Comparison of ENCODE assay signal across 19 cellular contexts in the genomic region with DNA sequence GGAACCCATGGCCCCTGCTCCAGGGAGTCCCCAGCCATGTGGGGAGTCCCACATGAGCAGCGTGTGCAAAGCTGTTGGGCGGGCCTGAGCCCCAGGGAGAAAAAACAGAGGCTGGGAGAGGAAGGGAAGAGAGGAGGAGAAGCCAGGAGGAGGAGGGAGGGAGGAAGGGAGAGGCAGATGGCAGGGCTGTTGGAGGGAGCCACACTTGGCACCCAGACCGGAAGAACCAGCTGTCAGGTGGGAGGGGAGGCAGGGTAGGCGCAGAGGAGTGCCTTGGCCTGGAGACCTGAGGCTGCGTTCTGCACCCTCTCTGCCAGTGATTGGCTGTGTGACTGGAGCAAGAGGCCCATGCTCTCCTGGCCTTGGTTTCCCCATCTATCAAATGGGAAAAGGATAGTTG. TPM values are rescaled to one million over a fixed set of nuclear protein-coding genes. Genes with fewer than 3 reads are reported as not detected.
DNase-seq lines count a peak whose midpoint lies in the region; ATAC-seq, FAIRE-seq and TF ChIP-seq lines count a peak whose summit lies in the region.
"Had no signal": no experiment of that assay in that cellular context is flagged by ENCODE, and none has a peak within 500 bp of the region (broad histone marks: within the 10 kb centered on the region; RNA-seq: fewer than 3 reads in every experiment).

No MANE protein-coding gene starts in this region.

- H3K4me2 ChIP-seq in mammary epithelial cell (ENCODE audit: insufficient read depth, low read depth, low read length) (no peak overlapping the region), keratinocyte (ENCODE audit: control insufficient read depth, extremely low read depth, insufficient read depth, low read depth, low read length) (no peak overlapping the region), GM23248 (ENCODE audit: unreplicated experiment) (no peak overlapping the region)

- H3K27me3 Mint-ChIP-seq in type B pancreatic cell, result no peaks in the 10 kb centered on the region
- no peaks in the 10 kb centered on the region for H3K27me3 Mint-ChIP-seq in natural killer cell (ENCODE audit: low read depth in 2 of 2)
- H3K27me3 Mint-ChIP-seq: activated naive CD8-positive, alpha-beta T cell treated with anti-CD3 and anti-CD28 coated beads, Interleukin-2, amount 50 U/mL, for 24 hours had no signal

- no peak for ATAC-seq in natural killer cell
- ATAC-seq: activated naive CD8-positive, alpha-beta T cell treated with anti-CD3 and anti-CD28 coated beads, Interleukin-2, amount 50 U/mL, for 24 hours; heart left ventricle; WTC11 had no signal

- H3K4me1 ChIP-seq in breast epithelium, result peaks cover 0 to 6% of the 10 kb centered on the region in 2 donors
- H3K4me1 ChIP-seq in mammary epithelial cell (ENCODE audit: insufficient read depth, low read length), result peaks cover 11% of the 10 kb centered on the region
- peaks cover 25% of the 10 kb centered on the region for H3K4me1 ChIP-seq in keratinocyte (ENCODE audit: control insufficient read depth, extremely low read depth, insufficient read depth, low read length)
- H3K4me1 ChIP-seq in GM23248 (ENCODE audit: insufficient read depth), result no peaks in the 10 kb centered on the region; the same call in 1 of the 2 replicates

- no peaks in the 10 kb centered on the region for H3K9me3 Mint-ChIP-seq in type B pancreatic cell
- H3K9me3 Mint-ChIP-seq in natural killer cell, result no peaks in the 10 kb centered on the region
- H3K9me3 Mint-ChIP-seq: activated naive CD8-positive, alpha-beta T cell treated with anti-CD3 and anti-CD28 coated beads, Interleukin-2, amount 50 U/mL, for 24 hours; CD4-positive, CD25-positive, alpha-beta regulatory T cell; WTC11 had no signal

- H3K36me3 Mint-ChIP-seq in type B pancreatic cell, result peaks cover 13% of the 10 kb centered on the region
- H3K36me3 Mint-ChIP-seq in natural killer cell, result no peaks in the 10 kb centered on the region
- H3K36me3 Mint-ChIP-seq: CD4-positive, CD25-positive, alpha-beta regulatory T cell had no signal

- H3K9ac ChIP-seq in mammary epithelial cell (ENCODE audit: insufficient read depth, low read length), result no peak overlapping the region
- H3K9ac ChIP-seq in keratinocyte (ENCODE audit: control insufficient read depth, extremely low read depth, insufficient read depth, low read length), result no peak overlapping the region
- no peak overlapping the region for H3K9ac ChIP-seq in GM23248

- TF ChIP-seq CTCF in breast epithelium (IDR thresholded peaks at IDR 0.05) (no peak), mammary epithelial cell (conservative IDR thresholded peaks at IDR 0.05 in 1 of 2, IDR thresholded peaks at IDR 0.05 in 1 of 2; ENCODE audit: extremely low read depth in 1 of 2, insufficient read depth in 1 of 2, low read depth in 1 of 2, low read length in 2 of 2) (no peak), keratinocyte (optimal IDR thresholded peaks at IDR 0.05 in 1 of 3, IDR thresholded peaks at IDR 0.05 in 1 of 3, conservative IDR thresholded peaks at IDR 0.05 in 1 of 3; ENCODE audit: extremely low read depth in 1 of 3, insufficient read depth in 2 of 3, low read length in 3 of 3) (no peak), type B pancreatic cell (conservative IDR thresholded peaks at IDR 0.05) (no peak), natural killer cell (IDR thresholded peaks at IDR 0.05) (no peak)

- no peaks in the 10 kb centered on the region for H3K9me3 ChIP-seq in breast epithelium
- H3K9me3 ChIP-seq in mammary epithelial cell (replicated peaks; ENCODE audit: insufficient read depth, low read length), result no peaks in the 10 kb centered on the region
- H3K9me3 ChIP-seq in keratinocyte (ENCODE audit: control insufficient read depth, low read depth, low read length), result no peaks in the 10 kb centered on the region
- no peaks in the 10 kb centered on the region for H3K9me3 ChIP-seq in GM23248 (ENCODE audit: low read depth)
- H3K9me3 ChIP-seq: heart left ventricle, sigmoid colon had no signal

- H3K9me1 ChIP-seq in keratinocyte (ENCODE audit: control insufficient read depth, extremely low read depth, insufficient read depth, low read length), result no peaks in the 10 kb centered on the region

- TF ChIP-seq POLR2A in breast epithelium (IDR thresholded peaks at IDR 0.05), result no peak

- H3K27me3 ChIP-seq in breast epithelium (no peaks in the 10 kb centered on the region), mammary epithelial cell (ENCODE audit: insufficient read depth, low read length) (no peaks in the 10 kb centered on the region), keratinocyte (ENCODE audit: control insufficient read depth, extremely low read depth, insufficient read depth, low read length) (no peaks in the 10 kb centered on the region), GM23248 (replicated peaks; ENCODE audit: insufficient read depth) (no peaks in the 10 kb centered on the region)
- H3K27me3 ChIP-seq: heart left ventricle, sigmoid colon had no signal

- CTCF ChIA-PET in mammary epithelial cell (lab: Charles Lee; ENCODE audit: low non-redundant PET), result no interaction called here

- H3K4me3 Mint-ChIP-seq in type B pancreatic cell, result peak overlapping the region; percentile 41
- no peak overlapping the region for H3K4me3 Mint-ChIP-seq in natural killer cell
- H3K4me3 Mint-ChIP-seq: activated naive CD8-positive, alpha-beta T cell treated with anti-CD3 and anti-CD28 coated beads, Interleukin-2, amount 50 U/mL, for 24 hours; CD4-positive, CD25-positive, alpha-beta regulatory T cell; WTC11 had no signal

- H3K79me2 ChIP-seq in mammary epithelial cell (ENCODE audit: insufficient read depth, low read length) (no peaks in the 10 kb centered on the region), keratinocyte (ENCODE audit: control insufficient read depth, insufficient read depth, low read length) (no peaks in the 10 kb centered on the region), GM23248 (ENCODE audit: insufficient read depth) (no peaks in the 10 kb centered on the region)

- H3K4me3 ChIP-seq in breast epithelium, result no peak overlapping the region
- H3K4me3 ChIP-seq in mammary epithelial cell (replicated peaks in 1 of 3; ENCODE audit: insufficient read depth in 1 of 3, low read depth in 2 of 3, low read length in 3 of 3), result no peak overlapping the region
- no peak overlapping the region for H3K4me3 ChIP-seq in keratinocyte (ENCODE audit: control insufficient read depth in 2 of 3, extremely low read depth in 1 of 3, insufficient read depth in 2 of 3, low read depth in 1 of 3, low read length in 3 of 3)
- no peak overlapping the region for H3K4me3 ChIP-seq in GM23248
- H3K4me3 ChIP-seq: heart left ventricle, sigmoid colon had no signal

- no peaks in the 10 kb centered on the region for H3K9me2 ChIP-seq in GM23248 (ENCODE audit: insufficient read depth)

- H2AFZ ChIP-seq in mammary epithelial cell (ENCODE audit: low read depth, low read length), result no peak overlapping the region
- H2AFZ ChIP-seq in keratinocyte (ENCODE audit: control insufficient read depth, low read length), result peak overlapping the region; percentile 47
- no peak overlapping the region for H2AFZ ChIP-seq in GM23248

- DNase-seq in breast epithelium (ENCODE audit: low spot score in 2 of 2) (peak; percentile 61 to 75), mammary epithelial cell (no peak), NCI-H82 treated with DMSO at 0.1 percent for 48 hours (lab: John Stamatoyannopoulos, UW; ENCODE audit: unreplicated experiment) (peak; percentile 86), keratinocyte (ENCODE audit: low read depth, low spot score) (no peak), type B pancreatic cell (ENCODE audit: extremely low spot score, unreplicated experiment) (no peak), DMS79 treated with DMSO at 0.1 percent for 48 hours (lab: John Stamatoyannopoulos, UW) (no peak), GM23248 (no peak), natural killer cell (no peak)
- DNase-seq: activated CD8-positive, alpha-beta memory T cell treated with anti-CD3 and anti-CD28 coated beads for 24 hours; activated naive CD8-positive, alpha-beta T cell treated with anti-CD3 and anti-CD28 coated beads, Interleukin-2, amount 50 U/mL, for 24 hours; CD4-positive, CD25-positive, alpha-beta regulatory T cell; effector CD4-positive, alpha-beta T cell; NCI-H2081 treated with DMSO at 0.1 percent for 48 hours; SIG-M5; sigmoid colon had no signal

- H3K36me3 ChIP-seq in breast epithelium (no peaks in the 10 kb centered on the region), mammary epithelial cell (ENCODE audit: insufficient read depth, low read length) (no peaks in the 10 kb centered on the region), keratinocyte (ENCODE audit: control insufficient read depth in 2 of 2, extremely low read depth in 1 of 2, insufficient read depth in 2 of 2, low read length in 2 of 2) (no peaks in the 10 kb centered on the region), GM23248 (ENCODE audit: low read depth) (no peaks in the 10 kb centered on the region)

- in situ Hi-C loops in mammary epithelial cell (cut with MboI; ENCODE audit: low sequenced_read_pairs in 2 of 2), result no loop called here
- in situ Hi-C loops in GM23248 (cut with MboI), result no loop called here

- 70% methylated on average over 5 of the region's 5 CpGs for WGBS in mammary epithelial cell (ENCODE audit: low coverage, missing lambda C conversion rate)
- 73 to 79% methylated on average over 5 of the region's 5 CpGs for WGBS in GM23248 (ENCODE audit: low coverage in 1 of 2, low lambda C conversion rate in 2 of 2, missing lambda C conversion rate in 2 of 2), 2 experiments

- H4K20me1 ChIP-seq in mammary epithelial cell (ENCODE audit: insufficient read depth, low read length) (no peaks in the 10 kb centered on the region), keratinocyte (ENCODE audit: control insufficient read depth, extremely low read depth, insufficient read depth, low read length) (no peaks in the 10 kb centered on the region), GM23248 (ENCODE audit: insufficient read depth) (no peaks in the 10 kb centered on the region)

- no peak for FAIRE-seq in keratinocyte (lab: Jason Lieb, UNC)
- FAIRE-seq: islet of Langerhans had no signal

- peak overlapping the region; percentile 33 to 43 for H3K27ac ChIP-seq in breast epithelium
- H3K27ac ChIP-seq in mammary epithelial cell (ENCODE audit: insufficient read depth, low read depth, low read length), result no peak overlapping the region
- no peak overlapping the region for H3K27ac ChIP-seq in keratinocyte (ENCODE audit: control insufficient read depth, insufficient read depth, low read length)
- no peak overlapping the region for H3K27ac ChIP-seq in GM23248
- H3K27ac ChIP-seq: heart left ventricle, sigmoid colon had no signal

- intact Hi-C loops in breast epithelium (cut with DNase I; ENCODE audit: low total_unique reads) (no loop called here), mammary epithelial cell (cut with micrococcal nuclease) (no loop called here), natural killer cell (cut with micrococcal nuclease) (no loop called here)

- peaks cover 24% of the 10 kb centered on the region for H3K4me1 Mint-ChIP-seq in type B pancreatic cell (ENCODE audit: unreplicated experiment)
- H3K4me1 Mint-ChIP-seq in natural killer cell, result peaks cover 6 to 26% of the 10 kb centered on the region in 2 donors
- H3K4me1 Mint-ChIP-seq: CD4-positive, CD25-positive, alpha-beta regulatory T cell had no signal

- BruUV-seq in mammary epithelial cell (replicated peaks; lab: Mats Ljungman, UMichigan), result no TSS peak

- dilution Hi-C loops in mammary epithelial cell (cut with HindIII; ENCODE audit: low sequenced_read_pairs) (no loop called here), keratinocyte (cut with MboI; ENCODE audit: extremely low pct_ligation_motif_present, low sequenced_read_pairs) (no loop called here)

- H3K27ac Mint-ChIP-seq in type B pancreatic cell (peak overlapping the region; percentile 56), natural killer cell (no peak overlapping the region)
- H3K27ac Mint-ChIP-seq: activated naive CD8-positive, alpha-beta T cell treated with anti-CD3 and anti-CD28 coated beads, Interleukin-2, amount 50 U/mL, for 24 hours; CD4-positive, CD25-positive, alpha-beta regulatory T cell; WTC11 had no signal

- H3F3A ChIP-seq in GM23248 (ENCODE audit: insufficient read depth), result no peaks in the 10 kb centered on the region

RNA-seq across cellular contexts. Expression of gene SYNGR1, which starts 6.7 kb away (rescaled TPM):
- total RNA-seq in breast epithelium (10 to 100 TPM in 2 of 3 donors, 1 to 10 TPM in 1; 6.9 to 22.3 (median 20.5) TPM), mammary epithelial cell (1 to 10 TPM in 1 of 2 donors, under 1 TPM in 1; 0.89 to 1.5 TPM), type B pancreatic cell (ENCODE audit: low replicate concordance) (41.4 and 47.9 TPM in 2 replicates), natural killer cell (10 to 100 TPM; 30.3 to 35.7 (median 31.3) TPM)
- polyA plus RNA-seq in mammary epithelial cell (0.23 TPM), keratinocyte (0.63 to 1.4 TPM (median 0.76 TPM) in 3 replicates), GM23248 (2016; fragmentation: Nextera tagmentation; extraction: Ambion mirVana) (20.3 and 23.2 TPM in 2 replicates)
- polyA minus RNA-seq in mammary epithelial cell (not detected), keratinocyte (0.54 to 1.9 TPM (median 0.56 TPM) in 3 replicates)
- 0.67 TPM for polyA plus RNA-seq in keratinocyte (2011; ENCODE audit: low read depth)
- polyA plus RNA-seq in keratinocyte (2011; cell fraction: cytosol; rRNA removed), result 1.2 and 2.7 TPM in 2 replicates
- 1.5 and 2.7 TPM in 2 replicates for polyA plus RNA-seq in keratinocyte (2011; cell fraction: nucleus; rRNA removed)
- 0.78 and 2.2 TPM in 2 replicates for polyA plus RNA-seq in keratinocyte (2012; ENCODE audit: low replicate concordance)
- polyA minus RNA-seq in keratinocyte (2011; cell fraction: cytosol; rRNA and poly(A)+ RNA removed), result 1.5 TPM
- 0.62 and 1.3 TPM in 2 replicates for polyA minus RNA-seq in keratinocyte (2011; cell fraction: nucleus; rRNA and poly(A)+ RNA removed)
- 5.2 and 6.1 TPM in 2 replicates for total RNA-seq in GM23248 (2014; rRNA removed; shearing (Covaris generic))
- total RNA-seq: T-helper 1 cell treated with Interleukin-12 subunit alpha and Interleukin-12 subunit beta and Interleukin-4 antibody, amounts not matched to agents 30 ng/mL and 1 ng/mL, for 36 hours had no signal

RNA-seq across cellular contexts. Expression of gene RPL3, which starts 37.0 kb away (rescaled TPM):
- total RNA-seq in breast epithelium (1,000 to 10,000 TPM; 1,827 to 3,262 (median 2,633) TPM), mammary epithelial cell (1,000 to 10,000 TPM; 1,970 to 2,165 TPM), type B pancreatic cell (ENCODE audit: low replicate concordance) (2,337 and 2,431 TPM in 2 replicates), natural killer cell (1,000 to 10,000 TPM; 1,534 to 1,757 (median 1,614) TPM)
- polyA plus RNA-seq in mammary epithelial cell (3,548 TPM), keratinocyte (2,424 to 2,611 TPM (median 2,538 TPM) in 3 replicates), GM23248 (2016; fragmentation: Nextera tagmentation; extraction: Ambion mirVana) (920 and 929 TPM in 2 replicates)
- polyA minus RNA-seq in mammary epithelial cell (1,634 TPM), keratinocyte (1,617 to 1,755 TPM (median 1,669 TPM) in 3 replicates)
- 2,618 TPM for polyA plus RNA-seq in keratinocyte (2011; ENCODE audit: low read depth)
- polyA plus RNA-seq in keratinocyte (2011; cell fraction: cytosol; rRNA removed), result 2,037 and 2,979 TPM in 2 replicates
- polyA plus RNA-seq in keratinocyte (2011; cell fraction: nucleus; rRNA removed), result 1,267 and 1,276 TPM in 2 replicates
- 2,146 and 2,726 TPM in 2 replicates for polyA plus RNA-seq in keratinocyte (2012; ENCODE audit: low replicate concordance)
- 2,002 TPM for polyA minus RNA-seq in keratinocyte (2011; cell fraction: cytosol; rRNA and poly(A)+ RNA removed)
- polyA minus RNA-seq in keratinocyte (2011; cell fraction: nucleus; rRNA and poly(A)+ RNA removed), result 534 and 588 TPM in 2 replicates
- 1,555 and 2,353 TPM in 2 replicates for total RNA-seq in GM23248 (2014; rRNA removed; shearing (Covaris generic))

RNA-seq across cellular contexts. Expression of gene TAB1, which starts 43.1 kb away (rescaled TPM):
- 10 to 100 TPM; 15.4 to 17.9 (median 16.0) TPM for total RNA-seq in breast epithelium
- 10 to 100 TPM; 14.7 to 17.8 TPM for total RNA-seq in mammary epithelial cell
- polyA plus RNA-seq in mammary epithelial cell, result 16.0 TPM
- polyA minus RNA-seq in mammary epithelial cell, result 7.5 TPM
- polyA plus RNA-seq in keratinocyte, result 11.8 to 13.5 TPM (median 13.1 TPM) in 3 replicates
- polyA plus RNA-seq in keratinocyte (2011; ENCODE audit: low read depth), result 3.4 TPM
- polyA plus RNA-seq in keratinocyte (2011; cell fraction: cytosol; rRNA removed), result 6.2 and 14.0 TPM in 2 replicates
- polyA plus RNA-seq in keratinocyte (2011; cell fraction: nucleus; rRNA removed), result 14.9 and 16.0 TPM in 2 replicates
- polyA plus RNA-seq in keratinocyte (2012; ENCODE audit: low replicate concordance), result 8.2 and 14.7 TPM in 2 replicates
- 9.9 to 16.8 TPM (median 16.1 TPM) in 3 replicates for polyA minus RNA-seq in keratinocyte
- polyA minus RNA-seq in keratinocyte (2011; cell fraction: cytosol; rRNA and poly(A)+ RNA removed), result 19.6 TPM
- polyA minus RNA-seq in keratinocyte (2011; cell fraction: nucleus; rRNA and poly(A)+ RNA removed), result 11.7 and 13.0 TPM in 2 replicates
- total RNA-seq in type B pancreatic cell (ENCODE audit: low replicate concordance), result 26.0 and 31.0 TPM in 2 replicates
- total RNA-seq in GM23248 (2014; rRNA removed; shearing (Covaris generic)), result 13.4 and 16.9 TPM in 2 replicates
- polyA plus RNA-seq in GM23248 (2016; fragmentation: Nextera tagmentation; extraction: Ambion mirVana), result 12.1 and 13.9 TPM in 2 replicates
- 10 to 100 TPM; 24.3 to 30.4 (median 24.8) TPM for total RNA-seq in natural killer cell

Comparison
In these comparisons a context has a peak if more than half of its experiments do, and no peak if none do; other contexts are left out.
1. DNase-seq: peak in breast epithelium (2 of 2) and NCI-H82 treated with DMSO at 0.1 percent for 48 hours (single experiment); none in mammary epithelial cell (single experiment), keratinocyte (single experiment), type B pancreatic cell (single experiment), DMS79 treated with DMSO at 0.1 percent for 48 hours (single experiment), GM23248 (single experiment) and natural killer cell (single experiment).
2. H3K27ac ChIP-seq: peak in breast epithelium (2 of 2); none in mammary epithelial cell (single experiment), keratinocyte (single experiment) and GM23248 (single experiment).